In the genomic region with DNA sequence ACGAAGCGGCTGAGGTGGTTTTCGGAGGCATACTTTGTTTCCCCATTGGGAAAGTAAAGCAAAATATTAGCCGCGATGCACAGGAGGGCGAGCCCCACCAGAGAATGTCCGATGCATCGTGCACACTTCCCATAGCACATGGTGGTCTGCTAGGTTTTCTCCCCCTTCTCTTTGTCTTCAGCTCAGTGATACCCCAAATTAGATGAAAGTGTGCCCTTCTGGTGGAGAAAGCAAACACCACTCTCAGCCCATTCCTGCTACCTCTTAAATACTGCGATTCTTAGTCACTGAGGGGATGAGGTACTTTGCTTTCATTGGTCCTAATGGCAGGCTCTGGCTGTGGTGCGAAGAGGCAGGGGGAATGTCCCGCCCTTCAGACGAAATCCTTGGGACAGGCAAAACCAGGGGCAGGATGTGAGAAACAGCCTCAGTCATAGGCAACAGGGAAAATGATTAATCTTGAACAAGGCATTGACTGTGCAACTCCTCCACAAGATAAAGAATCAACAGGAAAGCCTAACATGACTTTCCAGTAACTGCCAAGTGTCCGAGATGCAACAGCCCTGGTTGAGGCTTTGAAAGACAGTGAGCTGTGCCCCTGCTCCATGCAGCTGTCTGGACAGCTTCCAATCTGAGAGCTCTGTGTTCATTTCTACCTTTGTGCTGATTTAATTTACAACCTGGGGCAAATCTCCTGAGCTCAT, we compare ENCODE assay signal across 1 cellular context.
A peak's percentile ranks its signal among the peaks of the same experiment; 100 is the strongest.
TF ChIP-seq lines count a peak whose summit lies in the region.

A gene with protein sequence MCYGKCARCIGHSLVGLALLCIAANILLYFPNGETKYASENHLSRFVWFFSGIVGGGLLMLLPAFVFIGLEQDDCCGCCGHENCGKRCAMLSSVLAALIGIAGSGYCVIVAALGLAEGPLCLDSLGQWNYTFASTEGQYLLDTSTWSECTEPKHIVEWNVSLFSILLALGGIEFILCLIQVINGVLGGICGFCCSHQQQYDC (minus strand): TSS at position 242 of the 704 bp plus-strand sequence. CDS start 102 bp downstream, at position 140.

TF ChIP-seq in HepG2, 621 proteins besides CTCF, POLR2A, EP300 and RAD21 (continued from another document and continues in another):
- 0 out of 2 replicates have a peak, but pooled peaks have one; percentile 16 for TF ChIP-seq AHDC1 (CRISPR knock-in tag; IDR thresholded peaks at IDR 0.05; ENCODE audit: borderline replicate concordance)
- TF ChIP-seq, protein P1, sequence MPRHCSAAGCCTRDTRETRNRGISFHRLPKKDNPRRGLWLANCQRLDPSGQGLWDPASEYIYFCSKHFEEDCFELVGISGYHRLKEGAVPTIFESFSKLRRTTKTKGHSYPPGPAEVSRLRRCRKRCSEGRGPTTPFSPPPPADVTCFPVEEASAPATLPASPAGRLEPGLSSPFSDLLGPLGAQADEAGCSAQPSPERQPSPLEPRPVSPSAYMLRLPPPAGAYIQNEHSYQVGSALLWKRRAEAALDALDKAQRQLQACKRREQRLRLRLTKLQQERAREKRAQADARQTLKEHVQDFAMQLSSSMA (CRISPR knock-in tag; IDR thresholded peaks at IDR 0.05) = peak; percentile 87; the same call in 1 of the 2 replicates
- no peak for TF ChIP-seq ARNT (IDR thresholded peaks at IDR 0.05)
- 0 out of 2 replicates have a peak, but pooled peaks have one; percentile 18 for TF ChIP-seq ZSCAN25 (CRISPR knock-in tag; IDR thresholded peaks at IDR 0.05)
- TF ChIP-seq EHMT2 (IDR thresholded peaks at IDR 0.05; ENCODE audit: borderline replicate concordance, low read depth, low read length) = no peak
- TF ChIP-seq SP5 (CRISPR knock-in tag; IDR thresholded peaks at IDR 0.05; ENCODE audit: borderline replicate concordance, low read depth) = peak; percentile 74
- no peak for TF ChIP-seq PHF20 (CRISPR knock-in tag; IDR thresholded peaks at IDR 0.05)
- no peak for TF ChIP-seq IKZF1 (IDR thresholded peaks at IDR 0.05)
- TF ChIP-seq U2AF1 (optimal IDR thresholded peaks at IDR 0.05; ENCODE audit: low read depth, low read length) = no peak
- no peak for TF ChIP-seq PCBP1 (IDR thresholded peaks at IDR 0.05; ENCODE audit: borderline replicate concordance, low read depth, low read length)
- no peak for TF ChIP-seq GPN1 (CRISPR knock-in tag; IDR thresholded peaks at IDR 0.05; ENCODE audit: borderline replicate concordance)
- TF ChIP-seq HOXA5 (CRISPR knock-in tag; IDR thresholded peaks at IDR 0.05) = peak; percentile 88
- no peak for TF ChIP-seq MTA1 (CRISPR knock-in tag; IDR thresholded peaks at IDR 0.05; ENCODE audit: borderline replicate concordance)
- TF ChIP-seq ZEB1 (IDR thresholded peaks at IDR 0.05; ENCODE audit: insufficient replicate concordance, low read depth) = no peak
- TF ChIP-seq POLR2AphosphoS5 (IDR thresholded peaks at IDR 0.05; ENCODE audit: low read depth, low read length) = peak; percentile 99
- no peak for TF ChIP-seq SETDB1 (CRISPR knock-in tag; IDR thresholded peaks at IDR 0.05; ENCODE audit: borderline replicate concordance)
- TF ChIP-seq MTF2 (CRISPR knock-in tag; IDR thresholded peaks at IDR 0.05; ENCODE audit: borderline replicate concordance) = no peak
- TF ChIP-seq WIZ (CRISPR knock-in tag; IDR thresholded peaks at IDR 0.05) = no peak
- no peak for TF ChIP-seq NFE2L2 (IDR thresholded peaks at IDR 0.05; ENCODE audit: low read length)
- no peak for TF ChIP-seq ZNF703 (CRISPR knock-in tag; IDR thresholded peaks at IDR 0.05; ENCODE audit: borderline replicate concordance)
- TF ChIP-seq GABPB1 (CRISPR knock-in tag; IDR thresholded peaks at IDR 0.05) = peak; percentile 37; the same call in 1 of the 2 replicates
- no peak for TF ChIP-seq ZNF7 (CRISPR knock-in tag; IDR thresholded peaks at IDR 0.05)
- TF ChIP-seq ZNF816 (CRISPR knock-in tag; IDR thresholded peaks at IDR 0.05; ENCODE audit: borderline replicate concordance) = no peak
- TF ChIP-seq TRIM22 (IDR thresholded peaks at IDR 0.05) = no peak
- no peak; the same call in 1 of the 2 replicates for TF ChIP-seq MIER3 (CRISPR knock-in tag; IDR thresholded peaks at IDR 0.05; ENCODE audit: borderline replicate concordance)
- TF ChIP-seq ZNF33A (CRISPR knock-in tag; IDR thresholded peaks at IDR 0.05; ENCODE audit: borderline replicate concordance) = no peak
- TF ChIP-seq FOXA3 (CRISPR knock-in tag; IDR thresholded peaks at IDR 0.05) = peak; percentile 46; the same call in 1 of the 2 replicates
- no peak for TF ChIP-seq ZBTB42 (CRISPR knock-in tag; IDR thresholded peaks at IDR 0.05)
- TF ChIP-seq, protein P2, sequence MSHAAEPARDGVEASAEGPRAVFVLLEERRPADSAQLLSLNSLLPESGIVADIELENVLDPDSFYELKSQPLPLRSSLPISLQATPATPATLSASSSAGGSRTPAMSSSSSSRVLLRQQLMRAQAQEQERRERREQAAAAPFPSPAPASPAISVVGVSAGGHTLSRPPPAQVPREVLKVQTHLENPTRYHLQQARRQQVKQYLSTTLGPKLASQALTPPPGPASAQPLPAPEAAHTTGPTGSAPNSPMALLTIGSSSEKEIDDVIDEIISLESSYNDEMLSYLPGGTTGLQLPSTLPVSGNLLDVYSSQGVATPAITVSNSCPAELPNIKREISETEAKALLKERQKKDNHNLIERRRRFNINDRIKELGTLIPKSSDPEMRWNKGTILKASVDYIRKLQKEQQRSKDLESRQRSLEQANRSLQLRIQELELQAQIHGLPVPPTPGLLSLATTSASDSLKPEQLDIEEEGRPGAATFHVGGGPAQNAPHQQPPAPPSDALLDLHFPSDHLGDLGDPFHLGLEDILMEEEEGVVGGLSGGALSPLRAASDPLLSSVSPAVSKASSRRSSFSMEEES (CRISPR knock-in tag; IDR thresholded peaks at IDR 0.05) = peak; percentile 66
- peak; percentile 30; the same call in 1 of the 2 replicates for TF ChIP-seq ERF (CRISPR knock-in tag; IDR thresholded peaks at IDR 0.05)
- no peak for TF ChIP-seq ZBTB40 (IDR thresholded peaks at IDR 0.05)
- TF ChIP-seq ZBTB40 (CRISPR knock-in tag; IDR thresholded peaks at IDR 0.05) = no peak; the same call in 1 of the 2 replicates
- TF ChIP-seq FOXP1 (IDR thresholded peaks at IDR 0.05) = no peak
- peak; percentile 47; the same call in 1 of the 2 replicates for TF ChIP-seq FOXP1 (CRISPR knock-in tag; IDR thresholded peaks at IDR 0.05)
- TF ChIP-seq ZNF75D (CRISPR knock-in tag; IDR thresholded peaks at IDR 0.05; ENCODE audit: borderline replicate concordance) = no peak
- peak; percentile 78; the same call in 1 of the 2 replicates for TF ChIP-seq RXRB (CRISPR knock-in tag; IDR thresholded peaks at IDR 0.05; ENCODE audit: borderline replicate concordance)
- TF ChIP-seq GTF3A (CRISPR knock-in tag; conservative IDR thresholded peaks at IDR 0.05) = no peak
- no peak for TF ChIP-seq ZNF570 (CRISPR knock-in tag; IDR thresholded peaks at IDR 0.05; ENCODE audit: borderline replicate concordance)
- TF ChIP-seq ZSCAN20 (CRISPR knock-in tag; IDR thresholded peaks at IDR 0.05; ENCODE audit: borderline replicate concordance) = no peak
- peak; percentile 53; the same call in 1 of the 3 replicates for TF ChIP-seq MXI1 (IDR thresholded peaks at IDR 0.05; ENCODE audit: borderline replicate concordance, low read depth, low read length)
- 0 out of 2 replicates have a peak, but pooled peaks have one; percentile 61 for TF ChIP-seq DNMT3B (CRISPR knock-in tag; conservative IDR thresholded peaks at IDR 0.05)
- TF ChIP-seq ZNF282 (IDR thresholded peaks at IDR 0.05; ENCODE audit: partially characterized antibody) = no peak
- TF ChIP-seq ZSCAN21 (CRISPR knock-in tag; IDR thresholded peaks at IDR 0.05; ENCODE audit: borderline replicate concordance) = peak; percentile 70
- no peak; the same call in 1 of the 2 replicates for TF ChIP-seq SMC3 (IDR thresholded peaks at IDR 0.05; ENCODE audit: low read length)
